Comparison of ENCODE assay signal across 25 cellular contexts in genomic region chr10:5271526-5271925, GRCh38.
DNase-seq lines count a peak whose midpoint lies in the region; ATAC-seq, FAIRE-seq and TF ChIP-seq lines count a peak whose summit lies in the region.
"Had no signal": no experiment of that assay in that cellular context is flagged by ENCODE, and none has a peak within 500 bp of the region (broad histone marks: within the 10 kb centered on the region; RNA-seq: fewer than 3 reads in every experiment).

No MANE protein-coding gene starts in this region.

- CTCF ChIA-PET in activated naive CD4-positive, alpha-beta T cell treated with anti-CD3 and anti-CD28 coated beads, Interleukin-2, amount 10 ng/mL, durations not matched to agents 7 days and 5 days (lab: Charles Lee) = no interaction called here
- CTCF ChIA-PET in activated naive CD4-positive, alpha-beta T cell treated with anti-CD3 and anti-CD28 coated beads for 36 hours (lab: Charles Lee) = interaction anchor here (0.7 kb wide), 1 partner anchor 37 kb away, joined by 3 read pairs; no protein-coding TSS in a partner anchor
- CTCF ChIA-PET in K562 (lab: Yijun Ruan, JAX; ENCODE audit: low intra/inter-chr PET ratio) = no interaction called here

- H3K4me1 ChIP-seq in K562 (replicated peaks in 1 of 2; ENCODE audit: control insufficient read depth in 2 of 2, insufficient read depth in 2 of 2, low read length in 2 of 2) (no peaks in the 10 kb centered on the region), smooth muscle cell (ENCODE audit: low read depth) (no peaks in the 10 kb centered on the region), ascending aorta (no peaks in the 10 kb centered on the region)
- H3K4me1 ChIP-seq: BE2C had no signal

- peaks cover 10% of the 10 kb centered on the region for H3K9me3 Mint-ChIP-seq in activated naive CD4-positive, alpha-beta T cell treated with anti-CD3 and anti-CD28 coated beads, Interleukin-2, amount 10 ng/mL, durations not matched to agents 7 days and 5 days
- peaks cover 3% of the 10 kb centered on the region for H3K9me3 Mint-ChIP-seq in activated naive CD4-positive, alpha-beta T cell treated with anti-CD3 and anti-CD28 coated beads for 36 hours

- no peaks in the 10 kb centered on the region for H3K27me3 ChIP-seq in K562 (ENCODE audit: control insufficient read depth in 2 of 2, insufficient read depth in 2 of 2, low read length in 2 of 2)
- H3K27me3 ChIP-seq in smooth muscle cell (ENCODE audit: low read depth) = no peaks in the 10 kb centered on the region
- no peaks in the 10 kb centered on the region for H3K27me3 ChIP-seq in ascending aorta
- H3K27me3 ChIP-seq: BE2C had no signal

- no peak for DNase-seq in activated naive CD4-positive, alpha-beta T cell treated with anti-CD3 and anti-CD28 coated beads, Interleukin-2, amount 10 ng/mL, durations not matched to agents 7 days and 5 days
- DNase-seq in activated naive CD4-positive, alpha-beta T cell treated with anti-CD3 and anti-CD28 coated beads for 36 hours = no peak
- DNase-seq in K562 (ENCODE audit: extremely low read depth in 1 of 4, low spot score in 3 of 4) (no peak), fibroblast of villous mesenchyme (ENCODE audit: low read depth) (peak; percentile 64), smooth muscle cell (lab: John Stamatoyannopoulos, UW; ENCODE audit: unreplicated experiment) (no peak), ascending aorta (ENCODE audit: low spot score in 2 of 2) (no peak), NCI-H510A treated with DMSO at 0.1 percent for 48 hours (lab: John Stamatoyannopoulos, UW) (no peak)
- DNase-seq: 8988T; BE2C; C1 segment of cervical spinal cord; CD8-positive, alpha-beta memory T cell; COR-L47; DMS 273 treated with DMSO at 0.1 percent for 48 hours; DMS53; DND-41; GM23248; HCEC 1CT had no signal

- no TSS peak for BruUV-seq in K562 (replicated peaks; lab: Mats Ljungman, UMichigan)

- H3K4me3 ChIP-seq in K562 (no peak overlapping the region), fibroblast of villous mesenchyme (ENCODE audit: low read depth, low read length) (no peak overlapping the region), smooth muscle cell (no peak overlapping the region), ascending aorta (no peak overlapping the region)
- H3K4me3 ChIP-seq: GM23248 had no signal

- POLR2A ChIA-PET in K562 (lab: Yijun Ruan, JAX) = interaction anchor here (0.6 kb wide), 1 partner anchor 8 kb away, joined by 3 read pairs; no protein-coding TSS in a partner anchor

- TF ChIP-seq RAD21 in K562 (CRISPR knock-in tag; conservative IDR thresholded peaks at IDR 0.05 in 1 of 2, IDR thresholded peaks at IDR 0.05 in 1 of 2) = no peak

- H3K79me2 ChIP-seq in K562 (ENCODE audit: control insufficient read depth, insufficient read depth, low read length) (no peaks in the 10 kb centered on the region), smooth muscle cell (ENCODE audit: low read depth) (no peaks in the 10 kb centered on the region)

- TF ChIP-seq EP300 in K562 (IDR thresholded peaks at IDR 0.05; ENCODE audit: low read length) = no peak

- 6% methylated on average over 1 of the region's 1 CpG for WGBS in K562 (ENCODE audit: insufficient coverage, low coverage, missing lambda C conversion rate)
- 26% methylated on average over 1 of the region's 1 CpG for WGBS in smooth muscle cell (ENCODE audit: low lambda C conversion rate)

- no peaks in the 10 kb centered on the region for H3K36me3 ChIP-seq in K562 (ENCODE audit: control insufficient read depth, insufficient read depth, low read length)
- H3K36me3 ChIP-seq in smooth muscle cell (ENCODE audit: low read depth) = peaks cover 3% of the 10 kb centered on the region
- H3K36me3 ChIP-seq in ascending aorta = no peaks in the 10 kb centered on the region
- H3K36me3 ChIP-seq: BE2C had no signal

- no peaks in the 10 kb centered on the region for H3K9me1 ChIP-seq in K562 (ENCODE audit: control insufficient read depth, insufficient read depth, low read length)

- H3K4me2 ChIP-seq in K562 (ENCODE audit: insufficient read depth, low read length) (no peak overlapping the region), smooth muscle cell (peak overlapping the region; percentile 12)

- H3K4me1 Mint-ChIP-seq in activated naive CD4-positive, alpha-beta T cell treated with anti-CD3 and anti-CD28 coated beads, Interleukin-2, amount 10 ng/mL, durations not matched to agents 7 days and 5 days = peaks cover 53% of the 10 kb centered on the region
- H3K4me1 Mint-ChIP-seq in activated naive CD4-positive, alpha-beta T cell treated with anti-CD3 and anti-CD28 coated beads for 36 hours (ENCODE audit: low read depth) = peaks cover 7% of the 10 kb centered on the region
- H3K4me1 Mint-ChIP-seq: CD4-positive, CD25-positive, alpha-beta regulatory T cell; IgD-negative memory B cell had no signal

- H3K36me3 Mint-ChIP-seq in activated naive CD4-positive, alpha-beta T cell treated with anti-CD3 and anti-CD28 coated beads, Interleukin-2, amount 10 ng/mL, durations not matched to agents 7 days and 5 days = peaks cover 56% of the 10 kb centered on the region
- H3K36me3 Mint-ChIP-seq in activated naive CD4-positive, alpha-beta T cell treated with anti-CD3 and anti-CD28 coated beads for 36 hours (ENCODE audit: low read depth) = peaks cover 11% of the 10 kb centered on the region
- H3K36me3 Mint-ChIP-seq: IgD-negative memory B cell had no signal

- TF ChIP-seq POLR2A in K562 (conservative IDR thresholded peaks at IDR 0.05) = no peak

- H3K27me3 Mint-ChIP-seq in activated naive CD4-positive, alpha-beta T cell treated with anti-CD3 and anti-CD28 coated beads, Interleukin-2, amount 10 ng/mL, durations not matched to agents 7 days and 5 days = no peaks in the 10 kb centered on the region
- no peaks in the 10 kb centered on the region for H3K27me3 Mint-ChIP-seq in activated naive CD4-positive, alpha-beta T cell treated with anti-CD3 and anti-CD28 coated beads for 36 hours (ENCODE audit: low read depth)
- H3K27me3 Mint-ChIP-seq: CD4-positive, CD25-positive, alpha-beta regulatory T cell had no signal

- peak overlapping the region; percentile 75 for H3K27ac Mint-ChIP-seq in activated naive CD4-positive, alpha-beta T cell treated with anti-CD3 and anti-CD28 coated beads, Interleukin-2, amount 10 ng/mL, durations not matched to agents 7 days and 5 days
- no peak overlapping the region for H3K27ac Mint-ChIP-seq in activated naive CD4-positive, alpha-beta T cell treated with anti-CD3 and anti-CD28 coated beads for 36 hours
- H3K27ac Mint-ChIP-seq: CD4-positive, CD25-positive, alpha-beta regulatory T cell; IgD-negative memory B cell had no signal

- 0 out of 2 replicates have a peak, but pooled peaks cover 2% of the 10 kb centered on the region for H3K9me3 ChIP-seq in K562 (replicated peaks; ENCODE audit: control insufficient read depth, insufficient read depth, low read depth, low read length)
- no peaks in the 10 kb centered on the region for H3K9me3 ChIP-seq in smooth muscle cell (replicated peaks; ENCODE audit: low read depth)
- H3K9me3 ChIP-seq in ascending aorta = no peaks in the 10 kb centered on the region
- H3K9me3 ChIP-seq: BE2C had no signal

- H3F3A ChIP-seq in smooth muscle cell (ENCODE audit: low read depth) = no peaks in the 10 kb centered on the region

- intact Hi-C loops in activated naive CD4-positive, alpha-beta T cell treated with anti-CD3 and anti-CD28 coated beads for 36 hours (cut with micrococcal nuclease) = no loop called here
- intact Hi-C loops in K562 (cut with micrococcal nuclease) (no loop called here), ascending aorta (cut with DNase I) (no loop called here)

- no peak overlapping the region for H3K4me3 Mint-ChIP-seq in activated naive CD4-positive, alpha-beta T cell treated with anti-CD3 and anti-CD28 coated beads, Interleukin-2, amount 10 ng/mL, durations not matched to agents 7 days and 5 days
- no peak overlapping the region for H3K4me3 Mint-ChIP-seq in activated naive CD4-positive, alpha-beta T cell treated with anti-CD3 and anti-CD28 coated beads for 36 hours
- H3K4me3 Mint-ChIP-seq: CD4-positive, CD25-positive, alpha-beta regulatory T cell; CD8-positive, alpha-beta memory T cell had no signal

- in situ Hi-C loops in K562 (cut with MboI) = no loop called here

- ATAC-seq in K562 (no peak), HG02642 (IDR thresholded peaks at IDR 0.05; ENCODE audit: poor library complexity, unreplicated experiment) (no peak)

- FAIRE-seq in K562 (lab: Jason Lieb, UNC) = peak; percentile 49
- FAIRE-seq: G401.6, GM12891, GM19239, H54 had no signal

- H3K9ac ChIP-seq in K562 (ENCODE audit: insufficient read depth in 1 of 2, low read depth in 2 of 2, low read length in 2 of 2) (no peak overlapping the region), smooth muscle cell (ENCODE audit: low read depth) (no peak overlapping the region)
- H3K9ac ChIP-seq: GM23248 had no signal

- H4K20me1 ChIP-seq in K562 (replicated peaks; ENCODE audit: control insufficient read depth, insufficient read depth, low read length) (no peaks in the 10 kb centered on the region), smooth muscle cell (ENCODE audit: low read depth) (no peaks in the 10 kb centered on the region)

- H3K27ac ChIP-seq in K562 (ENCODE audit: extremely low read depth, low read depth, low read length) (no peak overlapping the region), smooth muscle cell (ENCODE audit: low read depth) (peak overlapping the region; percentile 53), ascending aorta (no peak overlapping the region)
- H3K27ac ChIP-seq: GM23248, HL-60 had no signal

- H2AFZ ChIP-seq in K562 (ENCODE audit: low read depth, low read length) = 0 out of 2 replicates have a peak overlapping the region, but pooled peaks have one; percentile 16
- peak overlapping the region; percentile 0 for H2AFZ ChIP-seq in smooth muscle cell (ENCODE audit: low read depth)
- H2AFZ ChIP-seq: GM23248 had no signal

- TF ChIP-seq CTCF in K562 (IDR thresholded peaks at IDR 0.05 in 2 of 3, conservative IDR thresholded peaks at IDR 0.05 in 1 of 3; ENCODE audit: insufficient read depth in 2 of 3, low read depth in 1 of 3, low read length in 3 of 3) (no peak), fibroblast of villous mesenchyme (IDR thresholded peaks at IDR 0.05; ENCODE audit: insufficient read depth, low read depth, low read length) (no peak), smooth muscle cell (IDR thresholded peaks at IDR 0.05; ENCODE audit: borderline replicate concordance, insufficient read depth, poor library complexity, severe bottlenecking) (no peak), ascending aorta (IDR thresholded peaks at IDR 0.05) (no peak)

TF ChIP-seq in K562, 482 proteins besides CTCF, POLR2A, EP300 and RAD21:
- no peak for TF ChIP-seq SMAD4 (CRISPR knock-in tag; conservative IDR thresholded peaks at IDR 0.05)
- TF ChIP-seq TGIF2 (CRISPR knock-in tag; IDR thresholded peaks at IDR 0.05) = no peak
- TF ChIP-seq NCOA6 (IDR thresholded peaks at IDR 0.05) = no peak
